In the genomic region with DNA sequence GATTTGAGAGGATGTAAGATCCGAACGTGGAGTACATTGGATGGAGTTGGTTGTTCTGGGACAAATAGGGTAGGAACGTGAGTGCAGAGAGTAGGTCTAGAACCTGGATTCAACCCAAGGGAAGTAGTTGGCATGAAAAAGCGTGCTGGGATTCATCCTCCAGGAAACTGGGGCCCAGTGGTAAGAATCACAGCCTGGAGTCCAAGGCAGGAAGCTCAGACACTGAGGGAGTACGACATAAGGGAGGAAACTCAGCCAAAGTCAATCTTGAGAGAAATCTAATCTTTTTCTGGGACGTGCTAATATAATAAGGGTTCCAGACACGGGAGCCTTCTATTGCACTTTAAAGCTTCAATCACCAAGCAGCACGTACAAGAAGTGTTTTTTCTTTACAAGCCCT, we compare ENCODE assay signal across 26 cellular contexts. TPM values are rescaled to one million over a fixed set of nuclear protein-coding genes. Genes with fewer than 3 reads are reported as not detected.
DNase-seq lines count a peak whose midpoint lies in the region; ATAC-seq, FAIRE-seq and TF ChIP-seq lines count a peak whose summit lies in the region.
"Had no signal": no experiment of that assay in that cellular context is flagged by ENCODE, and none has a peak within 500 bp of the region (broad histone marks: within the 10 kb centered on the region; RNA-seq: fewer than 3 reads in every experiment).

No MANE protein-coding gene starts in this region.

- intact Hi-C loops in body of pancreas (cut with DNase I) (no loop called here), head of caudate nucleus (cut with DNase I) (loop anchor here (10.0 kb wide), 1 partner anchor 262 kb away; no protein-coding TSS in a partner anchor)

- peak; percentile 11 for DNase-seq in Daoy (ENCODE audit: low read depth)
- DNase-seq in astrocyte (ENCODE audit: low read depth) = peak; percentile 4
- peak; percentile 27 for DNase-seq in choroid plexus epithelial cell (ENCODE audit: low read depth)
- DNase-seq in osteoblast (ENCODE audit: insufficient read length, low spot score, missing footprints) = no peak
- DNase-seq in body of pancreas = no peak
- DNase-seq in head of caudate nucleus = no peak
- DNase-seq in small intestine = no peak
- DNase-seq in GM03348 (ENCODE audit: low spot score) = no peak
- DNase-seq: CD8-positive, alpha-beta memory T cell; DMS79; GDM1; IMR-90; NCI-H1417 treated with DMSO at 0.1 percent for 48 hours; NCI-H1930; NCI-H2171; NCI-H82 had no signal

- no peaks in the 10 kb centered on the region for H3K36me3 Mint-ChIP-seq in astrocyte (ENCODE audit: low read depth, unreplicated experiment)
- H3K36me3 Mint-ChIP-seq: CD8-positive, alpha-beta memory T cell had no signal

- no peak for FAIRE-seq in astrocyte (lab: Jason Lieb, UNC)
- no peak for FAIRE-seq in small intestine (lab: Jason Lieb, UNC)
- FAIRE-seq: A204.1, D721Med, GM12891, GM18507 had no signal

- H3K4me3 Mint-ChIP-seq in astrocyte (ENCODE audit: unreplicated experiment) = no peak overlapping the region
- H3K4me3 Mint-ChIP-seq: CD8-positive, alpha-beta memory T cell; GM23338 had no signal

- H3K79me2 ChIP-seq in astrocyte (ENCODE audit: insufficient read depth, low read length) (no peaks in the 10 kb centered on the region), osteoblast (ENCODE audit: insufficient read depth, low read length) (no peaks in the 10 kb centered on the region)

- no peak overlapping the region for H2AFZ ChIP-seq in astrocyte (ENCODE audit: low read depth, low read length)
- H2AFZ ChIP-seq in osteoblast (ENCODE audit: low read length) = peak overlapping the region; percentile 65
- H2AFZ ChIP-seq: GM23338 had no signal

- H3K27me3 ChIP-seq in astrocyte (ENCODE audit: insufficient read depth, low read length) (no peaks in the 10 kb centered on the region), osteoblast (ENCODE audit: insufficient read depth, low read length) (no peaks in the 10 kb centered on the region), body of pancreas (no peaks in the 10 kb centered on the region), small intestine (ENCODE audit: control insufficient read depth in 2 of 2, insufficient read depth in 2 of 2, low read length in 2 of 2) (no peaks in the 10 kb centered on the region)
- H3K27me3 ChIP-seq: BLaER1 treated with 17β-estradiol and CSF1 and Interleukin-3, amounts not matched to agents 10 nM and 100 nM had no signal

- H3K27ac ChIP-seq in astrocyte (ENCODE audit: low read depth, low read length) = no peak overlapping the region
- peak overlapping the region; percentile 25 for H3K27ac ChIP-seq in osteoblast (ENCODE audit: low read depth, low read length)
- H3K27ac ChIP-seq in body of pancreas = no peak overlapping the region
- H3K27ac ChIP-seq in small intestine (ENCODE audit: low read depth in 1 of 2, low read length in 1 of 2) = no peak overlapping the region
- H3K27ac ChIP-seq: BLaER1 treated with 17β-estradiol and CSF1 and Interleukin-3, amounts not matched to agents 10 nM and 100 nM had no signal

- no peak for TF ChIP-seq POLR2A in body of pancreas (IDR thresholded peaks at IDR 0.05)

- H3K4me2 ChIP-seq in astrocyte (ENCODE audit: low read length) (no peak overlapping the region), osteoblast (ENCODE audit: insufficient read depth, low read length) (peak overlapping the region; percentile 14)
- H3K4me2 ChIP-seq: BLaER1 treated with 17β-estradiol and CSF1 and Interleukin-3, amounts not matched to agents 10 nM and 100 nM; GM23338 had no signal

- H3K4me1 ChIP-seq in astrocyte (ENCODE audit: insufficient read depth, low read length) (peaks cover 29% of the 10 kb centered on the region), osteoblast (ENCODE audit: insufficient read depth, low read length) (peaks cover 41% of the 10 kb centered on the region), body of pancreas (peaks cover 10% of the 10 kb centered on the region), small intestine (ENCODE audit: control insufficient read depth in 2 of 2, insufficient read depth in 1 of 2, low read depth in 1 of 2, low read length in 1 of 2) (no peaks in the 10 kb centered on the region)

- H3K36me3 ChIP-seq in astrocyte (ENCODE audit: insufficient read depth, low read length) (no peaks in the 10 kb centered on the region), osteoblast (ENCODE audit: insufficient read depth, low read length) (no peaks in the 10 kb centered on the region), body of pancreas (replicated peaks in 1 of 2; ENCODE audit: insufficient read depth in 1 of 2, low read depth in 2 of 2) (no peaks in the 10 kb centered on the region), small intestine (ENCODE audit: control insufficient read depth in 2 of 2, insufficient read depth in 2 of 2, low read length in 2 of 2) (no peaks in the 10 kb centered on the region)
- H3K36me3 ChIP-seq: BLaER1 treated with 17β-estradiol and CSF1 and Interleukin-3, amounts not matched to agents 10 nM and 100 nM had no signal

- H3K27ac Mint-ChIP-seq in astrocyte (ENCODE audit: unreplicated experiment) = no peak overlapping the region
- H3K27ac Mint-ChIP-seq: GM23338 had no signal

- no peaks in the 10 kb centered on the region for H3K9me3 ChIP-seq in astrocyte (ENCODE audit: insufficient read depth, low read depth, low read length)
- no peaks in the 10 kb centered on the region for H3K9me3 ChIP-seq in osteoblast (ENCODE audit: low read depth, low read length)
- no peaks in the 10 kb centered on the region for H3K9me3 ChIP-seq in body of pancreas
- H3K9me3 ChIP-seq in small intestine (ENCODE audit: control insufficient read depth, low read depth) = no peaks in the 10 kb centered on the region

- ATAC-seq in body of pancreas = no peak
- ATAC-seq: GM23338, HCT116 had no signal

- H3K9ac ChIP-seq in astrocyte (ENCODE audit: low read length) = no peak overlapping the region
- H3K9ac ChIP-seq: BLaER1 treated with 17β-estradiol and CSF1 and Interleukin-3, amounts not matched to agents 10 nM and 100 nM had no signal

- H4K20me1 ChIP-seq in astrocyte (ENCODE audit: insufficient read depth, low read length) (no peaks in the 10 kb centered on the region), osteoblast (ENCODE audit: insufficient read depth, low read length) (no peaks in the 10 kb centered on the region)
- H4K20me1 ChIP-seq: BLaER1 treated with 17β-estradiol and CSF1 and Interleukin-3, amounts not matched to agents 10 nM and 100 nM had no signal

- H3K9me3 Mint-ChIP-seq in astrocyte (ENCODE audit: unreplicated experiment) = peaks cover 8% of the 10 kb centered on the region
- H3K9me3 Mint-ChIP-seq: CD8-positive, alpha-beta memory T cell; GM23338 had no signal

- no peaks in the 10 kb centered on the region for H3K27me3 Mint-ChIP-seq in astrocyte (ENCODE audit: low read depth, unreplicated experiment)

- H3K4me3 ChIP-seq in astrocyte (ENCODE audit: insufficient read depth, low read depth, low read length) = no peak overlapping the region
- H3K4me3 ChIP-seq in choroid plexus epithelial cell (ENCODE audit: low read depth, low read length) = no peak overlapping the region
- H3K4me3 ChIP-seq in osteoblast (ENCODE audit: insufficient read depth, low read length) = no peak overlapping the region
- no peak overlapping the region for H3K4me3 ChIP-seq in body of pancreas
- no peak overlapping the region for H3K4me3 ChIP-seq in small intestine (ENCODE audit: low read depth in 1 of 2, low read length in 2 of 2)
- H3K4me3 ChIP-seq: BLaER1 treated with 17β-estradiol and CSF1 and Interleukin-3, amounts not matched to agents 10 nM and 100 nM; GM23338 had no signal

- peaks cover 25% of the 10 kb centered on the region for H3K4me1 Mint-ChIP-seq in astrocyte (ENCODE audit: low read depth, unreplicated experiment)

- no peak for TF ChIP-seq CTCF in astrocyte (IDR thresholded peaks at IDR 0.05; ENCODE audit: insufficient read depth, low read depth, low read length)
- TF ChIP-seq CTCF in choroid plexus epithelial cell (conservative IDR thresholded peaks at IDR 0.05; ENCODE audit: low read depth, low read length) = no peak
- no peak for TF ChIP-seq CTCF in osteoblast (IDR thresholded peaks at IDR 0.05; ENCODE audit: extremely low read depth, low read depth, low read length)
- no peak for TF ChIP-seq CTCF in body of pancreas (IDR thresholded peaks at IDR 0.05)

- 54 to 56% methylated on average over 8 of the region's 8 CpGs for WGBS in body of pancreas, 2 donors
- 63 to 79% (median 69%) methylated on average over 8 of the region's 8 CpGs for WGBS in small intestine, 3 donors

RNA-seq across cellular contexts. Expression of a gene that starts 46.4 kb away (rescaled TPM):
- total RNA-seq in Daoy (2014; rRNA removed; shearing (Covaris generic)) = 0.12 TPM in 1 of 2 replicates, not detected in the other
- total RNA-seq in astrocyte (0.43 and 0.57 TPM in 2 replicates), osteoblast (not detected in 2 replicates), body of pancreas (not detected)
- under 1 TPM in 2 of 3 donors, not detected in 1; 0.18 to 0.27 TPM for polyA plus RNA-seq in small intestine
- total RNA-seq: CD8-positive, alpha-beta memory T cell; HT1080; IMR-90; LHCN-M2; NCI-H460 had no signal
- polyA plus RNA-seq: IMR-90 had no signal

Comparison
In these comparisons a context has a peak if more than half of its experiments do, and no peak if none do; other contexts are left out.
1. DNase-seq: peak in Daoy (single experiment), astrocyte (single experiment) and choroid plexus epithelial cell (single experiment); none in osteoblast (single experiment), body of pancreas (0 of 4), head of caudate nucleus (0 of 42), small intestine (single experiment) and GM03348 (single experiment).